ENCODE assay signal across 8 cellular contexts in genomic region chr7:12043457-12043856, GRCh38.
A peak's percentile ranks its signal among the peaks of the same experiment; 100 is the strongest.
DNase-seq lines count a peak whose midpoint lies in the region; ATAC-seq and TF ChIP-seq lines count a peak whose summit lies in the region.
"Not testable (repeated sequence)": the region's sequence is repeated elsewhere in the genome, so short reads cannot be mapped to it uniquely, and the experiment has no call there.

No MANE protein-coding gene starts in this region.

- not testable (repeated sequence) for BruUV-seq in Panc1 (replicated peaks; lab: Mats Ljungman, UMichigan)

- not testable (repeated sequence) for H3K4me3 ChIP-seq in ACC112 (ENCODE audit: low read depth, low read length); HFF-Myc (replicated peaks; ENCODE audit: low read depth, low read length); Panc1 (ENCODE audit: low read depth in 2 of 2, low read length in 2 of 2); astrocyte of the cerebellum (ENCODE audit: low read depth, low read length); fibroblast of mammary gland (ENCODE audit: control insufficient read depth, low read depth, low read length)

- TF ChIP-seq CTCF in HFF-Myc (IDR thresholded peaks at IDR 0.05; ENCODE audit: low read depth, low read length, missing control alignments); Panc1 (IDR thresholded peaks at IDR 0.05); astrocyte of the cerebellum (IDR thresholded peaks at IDR 0.05; ENCODE audit: low read depth, low read length, missing control alignments); fibroblast of mammary gland (conservative IDR thresholded peaks at IDR 0.05; ENCODE audit: control insufficient read depth, insufficient read depth, low read depth, low read length): not testable (repeated sequence)

- not testable (repeated sequence) for H3K36me3 ChIP-seq in ACC112 (ENCODE audit: insufficient read depth, low read length); Panc1 (ENCODE audit: control insufficient read depth, insufficient read depth, low read length)

- not testable (repeated sequence) for ATAC-seq in Panc1

- H3K79me2 ChIP-seq in ACC112 (ENCODE audit: control insufficient read depth, insufficient read depth, low read length, unreplicated experiment): not testable (repeated sequence)

- H3K9me3 ChIP-seq in Panc1 (ENCODE audit: control insufficient read depth, insufficient read depth, low read depth, low read length): not testable (repeated sequence)

- POLR2A ChIA-PET in Panc1 (lab: Charles Lee): not testable (repeated sequence)

- H3K27ac ChIP-seq in ACC112 (ENCODE audit: low read depth, low read length): not testable (repeated sequence)
- peak overlapping the region; percentile 18; the same call in 1 of the 2 replicates for H3K27ac ChIP-seq in Panc1 (ENCODE audit: low read length)

- H2AFZ ChIP-seq in ACC112 (ENCODE audit: low read length, unreplicated experiment): peak overlapping the region; percentile 31

- DNase-seq in HFF-Myc (ENCODE audit: extremely low read depth, low read depth) (peak; percentile 10), astrocyte of the cerebellum (ENCODE audit: low read depth) (peak; percentile 6), dermis blood vessel endothelial cell (peak; percentile 41), fibroblast of mammary gland (ENCODE audit: low read depth) (peak; percentile 43), foreskin melanocyte (peak; percentile 67), renal cortical epithelial cell (ENCODE audit: low read depth) (peak; percentile 59)
- DNase-seq in Panc1 (ENCODE audit: low read depth, low spot score): not testable (repeated sequence)

- not testable (repeated sequence) for H3K27me3 ChIP-seq in ACC112 (ENCODE audit: insufficient read depth, low read length); Panc1 (ENCODE audit: control insufficient read depth, insufficient read depth, low read length)

- in situ Hi-C loops in Panc1 (cut with HindIII; ENCODE audit: low pct_unique_long_range_greater_than_20kb, low sequenced_read_pairs); astrocyte of the cerebellum (cut with HindIII; ENCODE audit: low sequenced_read_pairs): not testable (repeated sequence)

- not testable (repeated sequence) for H3K4me1 ChIP-seq in ACC112 (ENCODE audit: control insufficient read depth, insufficient read depth, low read length, unreplicated experiment); Panc1 (ENCODE audit: control insufficient read depth, insufficient read depth, low read length)

- intact Hi-C loops in Panc1 (cut with micrococcal nuclease; ENCODE audit: unreplicated experiment): not testable (repeated sequence)

- CTCF ChIA-PET in Panc1 (lab: Charles Lee): not testable (repeated sequence)
